In genomic region chr14:55706893-55707292, GRCh38 we compare ENCODE assay signal across 19 cellular contexts.
DNase-seq lines count a peak whose midpoint lies in the region; ATAC-seq and TF ChIP-seq lines count a peak whose summit lies in the region.
"Had no signal": no experiment of that assay in that cellular context is flagged by ENCODE, and none has a peak within 500 bp of the region (broad histone marks: within the 10 kb centered on the region; RNA-seq: fewer than 3 reads in every experiment).

No MANE protein-coding gene starts in this region.

- no peaks in the 10 kb centered on the region for H3K36me3 ChIP-seq in mammary epithelial cell (ENCODE audit: insufficient read depth, low read length)
- H3K36me3 ChIP-seq in breast epithelium: no peaks in the 10 kb centered on the region
- H3K36me3 ChIP-seq: gastrocnemius medialis, lower lobe of right lung, neural progenitor cell had no signal

- H4K20me1 ChIP-seq in mammary epithelial cell (ENCODE audit: insufficient read depth, low read length): no peaks in the 10 kb centered on the region

- TF ChIP-seq CTCF in mammary epithelial cell (conservative IDR thresholded peaks at IDR 0.05 in 1 of 2, IDR thresholded peaks at IDR 0.05 in 1 of 2; ENCODE audit: extremely low read depth in 1 of 2, insufficient read depth in 1 of 2, low read depth in 1 of 2, low read length in 2 of 2): no peak
- no peak for TF ChIP-seq CTCF in breast epithelium (IDR thresholded peaks at IDR 0.05)
- TF ChIP-seq CTCF in epithelial cell of esophagus (IDR thresholded peaks at IDR 0.05; ENCODE audit: insufficient read depth, low read depth, low read length, missing control alignments): no peak

- H3K4me2 ChIP-seq in mammary epithelial cell (ENCODE audit: insufficient read depth, low read depth, low read length): no peak overlapping the region
- H3K4me2 ChIP-seq: neural progenitor cell had no signal

- 8% methylated on average over 2 of the region's 2 CpGs for WGBS in mammary epithelial cell (ENCODE audit: low coverage, missing lambda C conversion rate)

- no peak overlapping the region for H3K4me3 ChIP-seq in mammary epithelial cell (replicated peaks in 1 of 3; ENCODE audit: insufficient read depth in 1 of 3, low read depth in 2 of 3, low read length in 3 of 3)
- H3K4me3 ChIP-seq in breast epithelium: no peak overlapping the region
- H3K4me3 ChIP-seq in epithelial cell of esophagus (ENCODE audit: low read length): no peak overlapping the region
- H3K4me3 ChIP-seq: gastrocnemius medialis, lower lobe of right lung, neural progenitor cell, psoas muscle, testis had no signal

- in situ Hi-C loops in mammary epithelial cell (cut with MboI; ENCODE audit: low sequenced_read_pairs in 2 of 2): loop anchor here in 1 of 2 donors (25.0 kb wide), 1 partner anchor 780 kb away; no protein-coding TSS in a partner anchor

- intact Hi-C loops in mammary epithelial cell (cut with micrococcal nuclease): loop anchor here (1.0 kb wide), 3 partner anchors 269 to 767 kb away; no protein-coding TSS in a partner anchor
- intact Hi-C loops in breast epithelium (cut with DNase I; ENCODE audit: low total_unique reads): no loop called here

- DNase-seq in DMS53 (lab: John Stamatoyannopoulos, UW): peak; percentile 52
- DNase-seq in DMS53 treated with DMSO at 0.1 percent for 48 hours (lab: John Stamatoyannopoulos, UW; ENCODE audit: unreplicated experiment): no peak
- DNase-seq in mammary epithelial cell: peak; percentile 12
- no peak for DNase-seq in breast epithelium (ENCODE audit: low spot score in 2 of 2)
- peak; percentile 51 for DNase-seq in epithelial cell of esophagus (ENCODE audit: low read depth)
- no peak for DNase-seq in DMS114 treated with DMSO at 0.1 percent for 48 hours (lab: John Stamatoyannopoulos, UW; ENCODE audit: unreplicated experiment)
- DNase-seq in NCI-H1092 (lab: John Stamatoyannopoulos, UW): no peak
- DNase-seq: activated CD4-positive, alpha-beta T cell treated with anti-CD3 and anti-CD28 coated beads for 4 hours; activated CD8-positive, alpha-beta memory T cell treated with anti-CD3 and anti-CD28 coated beads, Interleukin-2, amount 10 ng/mL, durations not matched to agents 7 days and 5 days; activated naive CD8-positive, alpha-beta T cell treated with anti-CD3 and anti-CD28 coated beads, Interleukin-2, amount 10 ng/mL, durations not matched to agents 7 days and 5 days; effector CD4-positive, alpha-beta T cell; gastrocnemius medialis; GOT3; islet precursor cell; lower lobe of right lung; psoas muscle; testis had no signal

- no peak overlapping the region for H2AFZ ChIP-seq in mammary epithelial cell (ENCODE audit: low read depth, low read length)
- H2AFZ ChIP-seq: neural progenitor cell had no signal

- H3K27ac ChIP-seq in mammary epithelial cell (ENCODE audit: insufficient read depth, low read depth, low read length) (no peak overlapping the region), breast epithelium (peak overlapping the region in 1 of 2 donors; percentile 8)
- H3K27ac ChIP-seq: gastrocnemius medialis, lower lobe of right lung, neural progenitor cell, testis had no signal

- BruUV-seq in mammary epithelial cell (replicated peaks; lab: Mats Ljungman, UMichigan): no TSS peak

- peaks cover 22% of the 10 kb centered on the region for H3K4me1 ChIP-seq in mammary epithelial cell (ENCODE audit: insufficient read depth, low read length)
- H3K4me1 ChIP-seq in breast epithelium: no peaks in the 10 kb centered on the region
- H3K4me1 ChIP-seq: testis had no signal

- no peak overlapping the region for H3K9ac ChIP-seq in mammary epithelial cell (ENCODE audit: insufficient read depth, low read length)
- H3K9ac ChIP-seq: neural progenitor cell had no signal

- H3K9me3 ChIP-seq in mammary epithelial cell (replicated peaks; ENCODE audit: insufficient read depth, low read length) (peaks cover 7% of the 10 kb centered on the region), breast epithelium (no peaks in the 10 kb centered on the region)
- H3K9me3 ChIP-seq: gastrocnemius medialis, lower lobe of right lung, psoas muscle, testis had no signal

- no peaks in the 10 kb centered on the region for H3K79me2 ChIP-seq in mammary epithelial cell (ENCODE audit: insufficient read depth, low read length)

- CTCF ChIA-PET in mammary epithelial cell (lab: Charles Lee; ENCODE audit: low non-redundant PET): interaction anchor here (0.6 to 0.8 kb wide), 4 partner anchors 720 to 942 kb away, joined by 3 to 6 read pairs (median 4); no protein-coding TSS in a partner anchor

- ATAC-seq in GM18519 (IDR thresholded peaks at IDR 0.05; ENCODE audit: low FRiP score, unreplicated experiment): no peak
- ATAC-seq: activated CD8-positive, alpha-beta memory T cell treated with anti-CD3 and anti-CD28 coated beads, Interleukin-2, amount 10 ng/mL, durations not matched to agents 7 days and 5 days had no signal

- no peaks in the 10 kb centered on the region for H3K27me3 ChIP-seq in mammary epithelial cell (ENCODE audit: insufficient read depth, low read length)
- H3K27me3 ChIP-seq in breast epithelium: no peaks in the 10 kb centered on the region
- H3K27me3 ChIP-seq: gastrocnemius medialis, neural progenitor cell, testis had no signal

- no peak for TF ChIP-seq POLR2A in breast epithelium (IDR thresholded peaks at IDR 0.05)

- dilution Hi-C loops in mammary epithelial cell (cut with HindIII; ENCODE audit: low sequenced_read_pairs): no loop called here

Comparison
In these comparisons a context has a peak if more than half of its experiments do, and no peak if none do; other contexts are left out.
1. DNase-seq: peak in DMS53 (single experiment), mammary epithelial cell (single experiment) and epithelial cell of esophagus (single experiment); none in DMS53 treated with DMSO at 0.1 percent for 48 hours (single experiment), breast epithelium (0 of 2), DMS114 treated with DMSO at 0.1 percent for 48 hours (single experiment) and NCI-H1092 (single experiment).